8 cellular contexts compared by ENCODE assay signal in genomic region chr22:31944700-31945477, GRCh38. TPM values are rescaled to one million over a fixed set of nuclear protein-coding genes. Genes with fewer than 3 reads are reported as not detected.
A peak's percentile ranks its signal among the peaks of the same experiment; 100 is the strongest.
DNase-seq lines count a peak whose midpoint lies in the region; ATAC-seq, FAIRE-seq and TF ChIP-seq lines count a peak whose summit lies in the region.

No MANE protein-coding gene starts in this region.

- peak overlapping the region; percentile 99 for H3K4me3 ChIP-seq in DOHH2 (ENCODE audit: low read length)

- peaks cover 58% of the 10 kb centered on the region for H3K79me2 ChIP-seq in DOHH2 (ENCODE audit: control insufficient read depth, low read length)

- ATAC-seq in GM21529 (IDR thresholded peaks at IDR 0.05; ENCODE audit: unreplicated experiment), result peak; percentile 20

- peaks cover 12% of the 10 kb centered on the region for H3F3A ChIP-seq in DOHH2 (ENCODE audit: control insufficient read depth, insufficient read depth)

- no peak for FAIRE-seq in frontal cortex (lab: Jason Lieb, UNC)

- TF ChIP-seq EP300 in Ishikawa (IDR thresholded peaks at IDR 0.05; ENCODE audit: borderline replicate concordance), result no peak

- H3K27ac ChIP-seq in DOHH2 (ENCODE audit: low read depth, low read length), result peak overlapping the region; percentile 69

- TF ChIP-seq RAD21 in Ishikawa (IDR thresholded peaks at IDR 0.05; ENCODE audit: low read depth), result no peak

- H4K20me1 ChIP-seq in DOHH2 (ENCODE audit: control insufficient read depth, insufficient read depth, low read depth, low read length), result peaks cover 14% of the 10 kb centered on the region

- TF ChIP-seq CTCF in DOHH2 (IDR thresholded peaks at IDR 0.05; ENCODE audit: low read depth, low read length, poor library complexity, severe bottlenecking), result peak; percentile 26

- no peaks in the 10 kb centered on the region for H3K27me3 ChIP-seq in DOHH2 (ENCODE audit: control insufficient read depth, low read length)

- peak overlapping the region; percentile 91 for H3K4me2 ChIP-seq in DOHH2 (ENCODE audit: low read length)

- H3K36me3 ChIP-seq in DOHH2 (ENCODE audit: control insufficient read depth, low read length), result peaks cover 50% of the 10 kb centered on the region

- DNase-seq in activated T-cell treated with anti-CD3 and anti-CD28 coated beads for 4 hours (peak; percentile 22), frontal cortex (ENCODE audit: low spot score in 2 of 2) (peak; percentile 54 to 68), nucleus accumbens (lab: John Stamatoyannopoulos, UW) (peak in 33 of 56 donors; percentile 23 to 77 (median 55)), COLO829 (ENCODE audit: low spot score) (no peak), dedifferentiated amniotic fluid mesenchymal stem cell (ENCODE audit: extremely low spot score) (no peak)

- no peaks in the 10 kb centered on the region for H3K9me2 ChIP-seq in DOHH2 (replicated peaks; ENCODE audit: control insufficient read depth, low read length)

- no peaks in the 10 kb centered on the region for H3K9me3 ChIP-seq in DOHH2 (ENCODE audit: control insufficient read depth, insufficient read depth, low read length)

- H3K4me1 ChIP-seq in DOHH2 (ENCODE audit: control insufficient read depth, low read length), result peaks cover 36% of the 10 kb centered on the region

TF ChIP-seq in Ishikawa, 13 proteins besides CTCF, POLR2A, EP300 and RAD21:
- no peak for TF ChIP-seq NFIC (IDR thresholded peaks at IDR 0.05)
- TF ChIP-seq MAX (IDR thresholded peaks at IDR 0.05), result peak; percentile 28
- no peak for TF ChIP-seq CEBPB (IDR thresholded peaks at IDR 0.05)
- peak; percentile 38 for TF ChIP-seq YY1 (IDR thresholded peaks at IDR 0.05; ENCODE audit: low read depth)
- TF ChIP-seq TEAD4 (IDR thresholded peaks at IDR 0.05), result no peak
- TF ChIP-seq ZBTB7A (IDR thresholded peaks at IDR 0.05; ENCODE audit: low read depth), result peak; percentile 95
- TF ChIP-seq FOXM1 (IDR thresholded peaks at IDR 0.05; ENCODE audit: borderline replicate concordance, low read depth), result no peak
- TF ChIP-seq TAF1 (IDR thresholded peaks at IDR 0.05; ENCODE audit: low read depth), result no peak
- TF ChIP-seq USF1 (IDR thresholded peaks at IDR 0.05), result no peak
- TF ChIP-seq EGR1 (IDR thresholded peaks at IDR 0.05), result peak; percentile 32; the same call in 1 of the 2 replicates
- no peak for TF ChIP-seq REST (IDR thresholded peaks at IDR 0.05; ENCODE audit: low read depth)
- no peak for TF ChIP-seq CREB1 (IDR thresholded peaks at IDR 0.05; ENCODE audit: low read depth)
- TF ChIP-seq TCF12 (IDR thresholded peaks at IDR 0.05; ENCODE audit: low read depth), result no peak

RNA-seq across cellular contexts. Expression of gene YWHAH, which starts 0.6 kb away (rescaled TPM):
- 255 TPM for total RNA-seq in frontal cortex

Comparison
In these comparisons a context has a peak if more than half of its experiments do, and no peak if none do; other contexts are left out.
1. DNase-seq: peak in activated T-cell treated with anti-CD3 and anti-CD28 coated beads for 4 hours (single experiment), frontal cortex (2 of 2) and nucleus accumbens (33 of 56); none in COLO829 (single experiment) and dedifferentiated amniotic fluid mesenchymal stem cell (single experiment).